In the genomic region with DNA sequence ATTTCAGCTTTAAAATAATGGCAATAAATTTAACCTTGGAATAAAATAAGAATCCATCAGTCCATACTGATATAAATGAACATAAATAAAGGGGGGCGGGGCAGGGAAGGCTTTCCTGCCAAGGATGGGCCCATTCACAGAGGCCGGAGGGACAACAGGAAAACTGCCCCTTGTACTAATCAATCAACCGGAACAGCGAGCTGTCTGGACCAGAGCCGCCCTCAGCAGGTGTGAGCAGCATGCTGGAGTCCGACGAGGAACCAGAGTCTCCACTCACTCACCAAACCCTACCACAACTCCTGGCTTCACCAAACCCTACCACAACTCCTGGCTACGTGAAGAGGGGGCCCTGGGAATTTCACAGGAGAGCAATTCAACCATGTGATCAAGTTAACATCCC, we compare ENCODE assay signal across 32 cellular contexts. TPM values are rescaled to one million over a fixed set of nuclear protein-coding genes. Genes with fewer than 3 reads are reported as not detected.
"Had no signal": no experiment of that assay in that cellular context is flagged by ENCODE, and none has a peak within 500 bp of the region (broad histone marks: within the 10 kb centered on the region; RNA-seq: fewer than 3 reads in every experiment).

No MANE protein-coding gene starts in this region.

- DNase-seq: activated CD4-positive, alpha-beta memory T cell treated with anti-CD3 and anti-CD28 coated beads, Interleukin-2, amount 10 ng/mL, durations not matched to agents 7 days and 5 days; activated CD4-positive, alpha-beta T cell treated with anti-CD3 and anti-CD28 coated beads for 1 hour; activated CD4-positive, alpha-beta T cell treated with anti-CD3 and anti-CD28 coated beads for 4 hours; activated CD4-positive, alpha-beta T cell treated with anti-CD3 and anti-CD28 coated beads, Interleukin-2, amount 10 ng/mL, durations not matched to agents 7 days and 5 days; activated CD4-positive, alpha-beta T cell treated with anti-CD3 and anti-CD28 coated beads, Interleukin-2, amount 50 U/mL, for 4 hours; activated CD4-positive, CD25-positive, alpha-beta regulatory T cell; activated CD8-positive, alpha-beta memory T cell treated with anti-CD3 and anti-CD28 coated beads, Interleukin-2, amount 50 U/mL, for 48 hours; activated effector memory CD4-positive, alpha-beta T cell treated with Interleukin-2 at 50 U/mL for 16 hours; activated gamma-delta T cell treated with Interleukin-2 at 50 U/mL for 16 hours; activated naive CD4-positive, alpha-beta T cell treated with anti-CD3 and anti-CD28 coated beads, Interleukin-2, amount 50 U/mL, for 16 hours; activated naive CD4-positive, alpha-beta T cell treated with Interleukin-2 at 50 U/mL for 16 hours; activated T-cell treated with anti-CD3 and anti-CD28 coated beads for 4 hours; activated T-cell treated with anti-CD3 and anti-CD28 coated beads, Interleukin-2, amount 50 U/mL, for 4 hours; amniotic stem cell; anterior cingulate cortex; brain microvascular endothelial cell; cortex of kidney; dermis blood vessel endothelial cell; effector CD4-positive, alpha-beta T cell; effector memory CD8-positive, alpha-beta T cell; erythroblast; foreskin keratinocyte; T-helper 2 cell had no signal

- ATAC-seq: activated T-cell treated with anti-CD3 and anti-CD28 coated beads, Interleukin-2, amount 50 U/mL, for 4 hours; activated T-helper 17 cell treated with anti-CD3 and anti-CD28 coated beads, Interleukin-2, amount 50 U/mL, for 72 hours; effector memory CD8-positive, alpha-beta T cell; foreskin keratinocyte; gastroesophageal sphincter had no signal

- H3K27me3 ChIP-seq: brain microvascular endothelial cell, foreskin keratinocyte had no signal

- H3K27ac ChIP-seq: brain microvascular endothelial cell, esophagus muscularis mucosa, foreskin keratinocyte, gastroesophageal sphincter had no signal

- H3K4me1 ChIP-seq: esophagus muscularis mucosa, foreskin keratinocyte, gastroesophageal sphincter had no signal

- FAIRE-seq: astrocyte, bronchial epithelial cell, colon had no signal

- H3K4me3 ChIP-seq: esophagus muscularis mucosa, gastroesophageal sphincter had no signal

- H3K36me3 ChIP-seq: brain microvascular endothelial cell, esophagus muscularis mucosa, gastroesophageal sphincter had no signal

RNA-seq across cellular contexts. Expression of gene RIMBP2, which starts 51.3 kb away (rescaled TPM):
- total RNA-seq: activated CD4-positive, alpha-beta memory T cell treated with anti-CD3 and anti-CD28 coated beads, Interleukin-2, amount 10 ng/mL, durations not matched to agents 7 days and 5 days; activated CD4-positive, alpha-beta T cell treated with anti-CD3 and anti-CD28 coated beads, Interleukin-2, amount 10 ng/mL, durations not matched to agents 7 days and 5 days; activated T-cell treated with anti-CD3 and anti-CD28 coated beads, Interleukin-2, amount 50 U/mL, for 4 hours; bronchial epithelial cell; cardiac septum; dermis blood vessel endothelial cell; glomerular endothelial cell; T-helper 1 cell treated with Interleukin-12 subunit alpha and Interleukin-12 subunit beta and Interleukin-4 antibody, amounts not matched to agents 30 ng/mL and 1 ng/mL, for 36 hours had no signal
- polyA plus RNA-seq: foreskin keratinocyte had no signal
